ENCODE assay signal across 1 cellular context in genomic region chr1:225526878-225527277, GRCh38.
TF ChIP-seq lines count a peak whose summit lies in the region.

No MANE protein-coding gene starts in this region.

TF ChIP-seq in WTC11, 78 proteins besides CTCF, POLR2A, EP300 and RAD21 (continued from another document):
- TF ChIP-seq FOXP4 (CRISPR knock-in tag; IDR thresholded peaks at IDR 0.05) (no peak), SMAD3 (CRISPR knock-in tag; IDR thresholded peaks at IDR 0.05; ENCODE audit: borderline replicate concordance) (no peak), ATF6 (CRISPR knock-in tag; IDR thresholded peaks at IDR 0.05) (no peak), CBFB (CRISPR knock-in tag; IDR thresholded peaks at IDR 0.05; ENCODE audit: low read depth) (no peak), GTF2I (CRISPR knock-in tag; conservative IDR thresholded peaks at IDR 0.05) (no peak), ZNF671 (CRISPR knock-in tag; IDR thresholded peaks at IDR 0.05) (no peak), ZMAT4 (CRISPR knock-in tag; IDR thresholded peaks at IDR 0.05) (no peak), ATF3 (CRISPR knock-in tag; conservative IDR thresholded peaks at IDR 0.05) (no peak), ATF1 (CRISPR knock-in tag; IDR thresholded peaks at IDR 0.05) (no peak), USF1 (CRISPR knock-in tag; IDR thresholded peaks at IDR 0.05) (no peak), ARID4B (CRISPR knock-in tag; IDR thresholded peaks at IDR 0.05; ENCODE audit: borderline replicate concordance) (no peak), E2F4 (CRISPR knock-in tag; IDR thresholded peaks at IDR 0.05; ENCODE audit: borderline replicate concordance, low read depth) (no peak), ZBTB21 (CRISPR knock-in tag; IDR thresholded peaks at IDR 0.05; ENCODE audit: borderline replicate concordance) (no peak), JAZF1 (CRISPR knock-in tag; IDR thresholded peaks at IDR 0.05) (no peak), SMAD4 (CRISPR knock-in tag; IDR thresholded peaks at IDR 0.05) (no peak), ZNF512 (CRISPR knock-in tag; IDR thresholded peaks at IDR 0.05; ENCODE audit: borderline replicate concordance) (no peak), FOXJ3 (CRISPR knock-in tag; IDR thresholded peaks at IDR 0.05; ENCODE audit: borderline replicate concordance) (no peak)
